Comparison of ENCODE assay signal across 26 cellular contexts in the genomic region with DNA sequence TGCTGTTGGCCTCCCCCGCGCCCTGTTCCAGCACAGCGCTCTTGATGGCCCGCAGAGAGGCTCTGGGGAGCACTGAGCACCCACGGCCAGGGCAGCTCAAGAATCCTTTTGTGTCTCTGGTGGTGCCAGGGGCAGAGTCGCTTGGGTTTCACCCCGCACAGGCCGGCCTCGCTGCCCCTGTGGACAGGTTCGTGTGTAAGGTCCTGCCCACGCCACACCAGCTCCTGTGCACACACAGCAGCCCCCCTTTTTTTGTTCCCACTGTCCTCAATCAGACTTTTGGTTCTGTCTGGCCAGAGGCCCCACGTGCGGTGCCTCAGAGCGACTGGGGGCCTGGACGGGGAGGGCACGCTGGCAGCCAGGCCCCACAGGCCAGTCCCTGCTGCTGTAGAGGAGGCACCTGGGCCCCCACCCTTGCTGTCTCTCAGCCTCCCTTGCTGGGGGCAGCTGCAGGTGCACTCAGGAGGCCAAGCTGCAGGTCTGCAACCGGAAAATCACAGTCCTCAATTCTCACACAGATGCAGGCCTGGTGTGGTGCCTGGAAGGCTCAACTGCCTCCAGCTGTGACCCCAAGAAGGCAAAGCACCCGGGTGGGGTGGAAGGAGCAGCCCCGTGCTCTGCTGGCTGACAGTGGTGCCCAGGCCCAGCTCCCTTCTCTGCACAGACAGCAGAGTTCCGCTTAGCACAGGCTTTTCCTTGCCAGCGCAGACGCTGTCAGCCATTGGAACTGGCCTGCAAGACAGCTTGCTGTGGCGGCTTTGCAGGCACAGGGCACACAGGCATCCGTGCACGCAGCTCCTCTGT. TPM values are rescaled to one million over a fixed set of nuclear protein-coding genes. Genes with fewer than 3 reads are reported as not detected.
"Had no signal": no experiment of that assay in that cellular context is flagged by ENCODE, and none has a peak within 500 bp of the region (broad histone marks: within the 10 kb centered on the region; RNA-seq: fewer than 3 reads in every experiment).

No MANE protein-coding gene starts in this region.

- H3K4me3 Mint-ChIP-seq: activated B cell treated with CpG ODN at 0.5 μM for 24 hours; activated CD8-positive, alpha-beta T cell treated with anti-CD3 and anti-CD28 coated beads for 36 hours; activated naive CD4-positive, alpha-beta T cell treated with anti-CD3 and anti-CD28 coated beads, Interleukin-2, amount 50 U/mL, for 24 hours; activated T-cell treated with anti-CD3 and anti-CD28 coated beads, Interleukin-2, amount 50 U/mL, for 4 hours; immature natural killer cell; nephron; stimulated activated effector memory CD8-positive, alpha-beta T cell treated with anti-CD3 and anti-CD28 coated beads, Interleukin-12 subunit alpha, Interleukin-12 subunit beta, amount 100 ng/mL, for 72 hours; stimulated activated naive CD8-positive, alpha-beta T cell treated with anti-CD3 and anti-CD28 coated beads, Interleukin-15, amount 100 ng/mL, for 72 hours; T-cell had no signal

- H3K36me3 ChIP-seq: gastrocnemius medialis, neutrophil, upper lobe of right lung had no signal

- H3K4me1 ChIP-seq: body of pancreas, tibial artery, upper lobe of right lung had no signal

- H3K27ac ChIP-seq: body of pancreas, epithelial cell of prostate, gastrocnemius medialis, neutrophil, skin epidermis, tibial artery, upper lobe of right lung had no signal

- H3K27ac Mint-ChIP-seq: activated B cell treated with CpG ODN at 0.5 μM for 24 hours; activated CD8-positive, alpha-beta T cell treated with anti-CD3 and anti-CD28 coated beads for 36 hours; activated naive CD4-positive, alpha-beta T cell treated with anti-CD3 and anti-CD28 coated beads, Interleukin-2, amount 50 U/mL, for 24 hours; activated T-helper 2 cell treated with anti-CD3 and anti-CD28 coated beads, Interferon-gamma antibody, Interleukin-2, Interleukin-4, amounts not matched to agents 10 μg/mL and 5 μg/mL and 100 μg/mL, durations not matched to agents 14 hours and 24 hours and 36 hours; nephron; stimulated activated effector memory CD8-positive, alpha-beta T cell treated with anti-CD3 and anti-CD28 coated beads, Interleukin-12 subunit alpha, Interleukin-12 subunit beta, amount 100 ng/mL, for 72 hours; T-cell had no signal

- H3K27me3 ChIP-seq: body of pancreas, gastrocnemius medialis, neutrophil, upper lobe of right lung had no signal

- H3K36me3 Mint-ChIP-seq: activated naive CD4-positive, alpha-beta T cell treated with anti-CD3 and anti-CD28 coated beads, Interleukin-2, amount 50 U/mL, for 24 hours; immature natural killer cell; stimulated activated effector memory CD8-positive, alpha-beta T cell treated with anti-CD3 and anti-CD28 coated beads, Interleukin-12 subunit alpha, Interleukin-12 subunit beta, amount 100 ng/mL, for 72 hours had no signal

- DNase-seq: activated B cell treated with CpG ODN at 0.5 μM for 24 hours; activated CD4-positive, alpha-beta T cell treated with anti-CD3 and anti-CD28 coated beads, Interleukin-2, amount 50 U/mL, for 1 hour; activated CD8-positive, alpha-beta T cell treated with anti-CD3 and anti-CD28 coated beads for 36 hours; activated T-cell treated with anti-CD3 and anti-CD28 coated beads, Interleukin-2, amount 50 U/mL, for 4 hours; body of pancreas; effector CD4-positive, alpha-beta T cell; gastrocnemius medialis; hypothalamus; immature natural killer cell; mammary epithelial cell; stimulated activated CD4-positive, alpha-beta T cell treated with anti-CD3 and anti-CD28 coated beads, Interleukin-4, amount 100 ng/mL, for 24 hours; stimulated activated naive CD8-positive, alpha-beta T cell treated with anti-CD3 and anti-CD28 coated beads, Interleukin-15, amount 100 ng/mL, for 72 hours; T-cell; tibial artery had no signal

- ATAC-seq: activated CD8-positive, alpha-beta T cell treated with anti-CD3 and anti-CD28 coated beads for 36 hours; activated T-cell treated with anti-CD3 and anti-CD28 coated beads, Interleukin-2, amount 50 U/mL, for 4 hours; body of pancreas; gastrocnemius medialis; left lobe of liver; sciatic nerve; stimulated activated effector memory CD8-positive, alpha-beta T cell treated with anti-CD3 and anti-CD28 coated beads, Interleukin-12 subunit alpha, Interleukin-12 subunit beta, amount 100 ng/mL, for 72 hours; stimulated activated naive CD8-positive, alpha-beta T cell treated with anti-CD3 and anti-CD28 coated beads, Interleukin-15, amount 100 ng/mL, for 72 hours; T-cell; upper lobe of right lung had no signal

- H3K27me3 Mint-ChIP-seq: activated B cell treated with CpG ODN at 0.5 μM for 24 hours; activated CD8-positive, alpha-beta T cell treated with anti-CD3 and anti-CD28 coated beads for 36 hours; activated naive CD4-positive, alpha-beta T cell treated with anti-CD3 and anti-CD28 coated beads, Interleukin-2, amount 50 U/mL, for 24 hours; stimulated activated naive CD8-positive, alpha-beta T cell treated with anti-CD3 and anti-CD28 coated beads, Interleukin-15, amount 100 ng/mL, for 72 hours; T-cell had no signal

- H3K4me1 Mint-ChIP-seq: activated B cell treated with CpG ODN at 0.5 μM for 24 hours; activated naive CD4-positive, alpha-beta T cell treated with anti-CD3 and anti-CD28 coated beads, Interleukin-2, amount 50 U/mL, for 24 hours; immature natural killer cell; stimulated activated effector memory CD8-positive, alpha-beta T cell treated with anti-CD3 and anti-CD28 coated beads, Interleukin-12 subunit alpha, Interleukin-12 subunit beta, amount 100 ng/mL, for 72 hours; stimulated activated naive CD8-positive, alpha-beta T cell treated with anti-CD3 and anti-CD28 coated beads, Interleukin-15, amount 100 ng/mL, for 72 hours; T-cell had no signal

- H3K9me3 Mint-ChIP-seq: activated B cell treated with CpG ODN at 0.5 μM for 24 hours; activated CD8-positive, alpha-beta T cell treated with anti-CD3 and anti-CD28 coated beads for 36 hours; activated naive CD4-positive, alpha-beta T cell treated with anti-CD3 and anti-CD28 coated beads, Interleukin-2, amount 50 U/mL, for 24 hours; activated T-cell treated with anti-CD3 and anti-CD28 coated beads, Interleukin-2, amount 50 U/mL, for 4 hours; activated T-helper 2 cell treated with anti-CD3 and anti-CD28 coated beads, Interferon-gamma antibody, Interleukin-2, Interleukin-4, amounts not matched to agents 10 μg/mL and 5 μg/mL and 100 μg/mL, durations not matched to agents 14 hours and 24 hours and 36 hours; immature natural killer cell; nephron; stimulated activated effector memory CD8-positive, alpha-beta T cell treated with anti-CD3 and anti-CD28 coated beads, Interleukin-12 subunit alpha, Interleukin-12 subunit beta, amount 100 ng/mL, for 72 hours; stimulated activated naive CD8-positive, alpha-beta T cell treated with anti-CD3 and anti-CD28 coated beads, Interleukin-15, amount 100 ng/mL, for 72 hours; T-cell had no signal

- H3K9me3 ChIP-seq: body of pancreas, gastrocnemius medialis, neutrophil, tibial artery, upper lobe of right lung had no signal

- H3K4me3 ChIP-seq: body of pancreas, gastrocnemius medialis, skin epidermis, tibial artery, upper lobe of right lung had no signal

RNA-seq across cellular contexts. Expression of a gene that starts 12.6 kb away (rescaled TPM):
- total RNA-seq: activated B cell treated with CpG ODN at 0.5 μM for 24 hours; activated T-helper 2 cell treated with anti-CD3 and anti-CD28 coated beads, Interferon-gamma antibody, Interleukin-2, Interleukin-4, amounts not matched to agents 10 μg/mL and 5 μg/mL and 100 μg/mL, durations not matched to agents 14 hours and 24 hours and 36 hours; body of pancreas; mammary epithelial cell; osteocyte; T-helper 2 cell treated with Interferon-gamma antibody and Interleukin-4, amounts not matched to agents 100 ng/mL and 5 ng/mL, for 36 hours had no signal
- polyA plus RNA-seq: mammary epithelial cell had no signal

RNA-seq across cellular contexts. Expression of a gene that starts 29.6 kb away (rescaled TPM):
- total RNA-seq: activated B cell treated with CpG ODN at 0.5 μM for 24 hours; activated CD8-positive, alpha-beta T cell treated with anti-CD3 and anti-CD28 coated beads for 36 hours; activated T-cell treated with anti-CD3 and anti-CD28 coated beads, Interleukin-2, amount 50 U/mL, for 4 hours; activated T-helper 2 cell treated with anti-CD3 and anti-CD28 coated beads, Interferon-gamma antibody, Interleukin-2, Interleukin-4, amounts not matched to agents 10 μg/mL and 5 μg/mL and 100 μg/mL, durations not matched to agents 14 hours and 24 hours and 36 hours; mammary epithelial cell; T-cell; T-helper 2 cell treated with Interferon-gamma antibody and Interleukin-4, amounts not matched to agents 100 ng/mL and 5 ng/mL, for 36 hours had no signal
- polyA plus RNA-seq: immature natural killer cell, mammary epithelial cell had no signal
